1 cellular context compared by ENCODE assay signal in genomic region chr18:31679806-31680793, GRCh38.
TF ChIP-seq lines count a peak whose summit lies in the region.

No MANE protein-coding gene starts in this region.

TF ChIP-seq in HepG2, 621 proteins besides CTCF, POLR2A, EP300 and RAD21 (continued from another document):
- no peak for TF ChIP-seq ZBTB40 (IDR thresholded peaks at IDR 0.05)
- TF ChIP-seq ZBTB40 (CRISPR knock-in tag; IDR thresholded peaks at IDR 0.05), result no peak
- TF ChIP-seq NFATC3 (CRISPR knock-in tag; IDR thresholded peaks at IDR 0.05), result no peak
- no peak for TF ChIP-seq NR0B2 (CRISPR knock-in tag; IDR thresholded peaks at IDR 0.05)
- TF ChIP-seq TAF1 (CRISPR knock-in tag; IDR thresholded peaks at IDR 0.05), result no peak
- TF ChIP-seq HDAC6 (IDR thresholded peaks at IDR 0.05; ENCODE audit: low read depth, low read length), result no peak
- no peak for TF ChIP-seq SETDB1 (CRISPR knock-in tag; IDR thresholded peaks at IDR 0.05; ENCODE audit: borderline replicate concordance)
- no peak for TF ChIP-seq ZNF136 (CRISPR knock-in tag; IDR thresholded peaks at IDR 0.05; ENCODE audit: low read depth)
- TF ChIP-seq ATF1 (CRISPR knock-in tag; IDR thresholded peaks at IDR 0.05), result no peak
